In the genomic region with DNA sequence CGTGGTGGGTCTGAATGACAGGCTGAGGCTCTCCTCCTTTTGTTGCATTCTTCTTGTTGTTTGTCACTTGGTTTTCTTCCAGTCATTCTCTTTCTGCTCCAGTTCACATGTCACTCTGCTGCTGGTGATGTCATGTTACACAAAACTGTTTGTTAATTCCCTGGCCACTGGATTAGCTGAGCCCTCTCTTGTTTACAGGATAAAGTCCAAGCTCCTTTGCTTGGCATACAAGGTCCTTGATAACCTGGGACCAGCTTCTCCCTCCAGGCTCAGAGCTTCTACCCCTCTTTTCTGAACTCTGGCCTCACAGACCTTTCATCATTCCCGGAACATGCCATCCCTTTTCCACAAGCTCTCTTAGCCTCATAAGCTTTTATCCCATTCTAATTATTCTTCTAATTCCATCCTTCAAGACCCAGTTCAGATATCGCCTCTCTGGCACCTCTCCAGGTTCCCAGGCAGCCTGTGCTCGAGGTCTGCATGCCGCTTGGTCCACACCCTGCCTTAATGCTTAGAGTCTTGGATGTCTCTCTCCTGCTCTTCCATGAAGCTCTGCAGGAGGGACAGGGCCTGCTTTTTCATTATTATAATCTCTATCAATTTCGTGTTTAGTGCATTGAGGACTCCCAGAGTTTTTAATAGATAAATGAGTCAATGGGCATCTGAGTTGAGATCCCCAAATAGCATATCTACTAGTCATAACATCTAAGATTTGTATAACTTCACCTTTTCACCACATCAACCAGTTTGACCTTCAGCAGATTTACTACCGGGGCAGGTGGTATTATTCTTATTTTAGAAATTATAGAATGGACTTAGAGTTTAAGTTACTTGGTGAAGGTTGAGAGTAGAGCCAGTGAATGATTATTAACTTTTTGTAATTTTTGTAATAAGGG, we compare ENCODE assay signal across 9 cellular contexts.
DNase-seq lines count a peak whose midpoint lies in the region; ATAC-seq and TF ChIP-seq lines count a peak whose summit lies in the region.
"Had no signal": no experiment of that assay in that cellular context is flagged by ENCODE, and none has a peak within 500 bp of the region (broad histone marks: within the 10 kb centered on the region; RNA-seq: fewer than 3 reads in every experiment).

No MANE protein-coding gene starts in this region.

- peaks cover 10% of the 10 kb centered on the region for H3K9me3 ChIP-seq in left ventricle myocardium inferior (replicated peaks)
- H3K9me3 ChIP-seq: HAP-1 had no signal

- peaks cover 53% of the 10 kb centered on the region for H3K4me1 ChIP-seq in left ventricle myocardium inferior

- peak overlapping the region; percentile 79 for H3K27ac ChIP-seq in left ventricle myocardium inferior (replicated peaks)

- CTCF ChIA-PET in T-cell (lab: Charles Lee): interaction anchor here (0.6 to 1.7 kb wide), 3 partner anchors 9 to 222 kb away, joined by 3 to 6 read pairs (median 4); no protein-coding TSS in a partner anchor

- TF ChIP-seq CTCF in left ventricle myocardium inferior (IDR thresholded peaks at IDR 0.05; ENCODE audit: borderline replicate concordance): no peak

- DNase-seq in NCI-H2227 (lab: John Stamatoyannopoulos, UW; ENCODE audit: unreplicated experiment) (peak; percentile 1), NCI-H2227 treated with DMSO at 0.1 percent for 48 hours (lab: John Stamatoyannopoulos, UW) (no peak), T-cell (no peak), left ventricle myocardium inferior (no peak)
- DNase-seq in central memory CD4-positive, alpha-beta T cell: no peak
- no peak for DNase-seq in stimulated activated CD4-positive, alpha-beta T cell treated with anti-CD3 and anti-CD28 coated beads, Interleukin-4, amount 100 ng/mL, for 4 hours

- H3K9me3 Mint-ChIP-seq in T-cell: peaks cover 4 to 10% (median 7%) of the 10 kb centered on the region in 3 donors
- H3K9me3 Mint-ChIP-seq in stimulated activated memory B cell treated with anti-CD40 and anti-IgM and Interleukin-4, amounts not matched to agents 10 μg/mL and 1 μg/mL and 100 μg/mL, for 72 hours: peaks cover 5% of the 10 kb centered on the region

- H3K27me3 Mint-ChIP-seq in T-cell: no peaks in the 10 kb centered on the region
- H3K27me3 Mint-ChIP-seq in stimulated activated memory B cell treated with anti-CD40 and anti-IgM and Interleukin-4, amounts not matched to agents 10 μg/mL and 1 μg/mL and 100 μg/mL, for 72 hours: no peaks in the 10 kb centered on the region

- ATAC-seq in T-cell (replicated peaks in 1 of 4) (no peak), esophagus mucosa (no peak)
- ATAC-seq in stimulated activated memory B cell treated with anti-CD40 and anti-IgM and Interleukin-4, amounts not matched to agents 10 μg/mL and 1 μg/mL and 100 μg/mL, for 72 hours: no peak

- intact Hi-C loops in left ventricle myocardium inferior (cut with micrococcal nuclease): no loop called here

- H3K4me3 ChIP-seq in left ventricle myocardium inferior: no peak overlapping the region
- H3K4me3 ChIP-seq: HAP-1 had no signal

- peaks cover 25% of the 10 kb centered on the region for H3K36me3 ChIP-seq in left ventricle myocardium inferior

- POLR2A ChIA-PET in T-cell (lab: Charles Lee): interaction anchor here in 1 of 2 donors (0.6 kb wide), 3 partner anchors 8 to 96 kb away, joined by 3 to 6 read pairs (median 5); no protein-coding TSS in a partner anchor

- H3K4me1 Mint-ChIP-seq in T-cell: peaks cover 59 to 66% (median 63%) of the 10 kb centered on the region in 3 donors
- H3K4me1 Mint-ChIP-seq in stimulated activated memory B cell treated with anti-CD40 and anti-IgM and Interleukin-4, amounts not matched to agents 10 μg/mL and 1 μg/mL and 100 μg/mL, for 72 hours: peaks cover 61% of the 10 kb centered on the region

- H3K27ac Mint-ChIP-seq in T-cell: peak overlapping the region; percentile 32 to 82
- H3K27ac Mint-ChIP-seq in stimulated activated memory B cell treated with anti-CD40 and anti-IgM and Interleukin-4, amounts not matched to agents 10 μg/mL and 1 μg/mL and 100 μg/mL, for 72 hours: peak overlapping the region; percentile 6

- H3K4me3 Mint-ChIP-seq in T-cell: no peak overlapping the region
- no peak overlapping the region for H3K4me3 Mint-ChIP-seq in stimulated activated memory B cell treated with anti-CD40 and anti-IgM and Interleukin-4, amounts not matched to agents 10 μg/mL and 1 μg/mL and 100 μg/mL, for 72 hours

- no peaks in the 10 kb centered on the region for H3K27me3 ChIP-seq in left ventricle myocardium inferior (ENCODE audit: low read depth)

- peaks cover 53% of the 10 kb centered on the region for H3K36me3 Mint-ChIP-seq in T-cell
- H3K36me3 Mint-ChIP-seq in stimulated activated memory B cell treated with anti-CD40 and anti-IgM and Interleukin-4, amounts not matched to agents 10 μg/mL and 1 μg/mL and 100 μg/mL, for 72 hours: peaks cover 76% of the 10 kb centered on the region
